In the genomic region with DNA sequence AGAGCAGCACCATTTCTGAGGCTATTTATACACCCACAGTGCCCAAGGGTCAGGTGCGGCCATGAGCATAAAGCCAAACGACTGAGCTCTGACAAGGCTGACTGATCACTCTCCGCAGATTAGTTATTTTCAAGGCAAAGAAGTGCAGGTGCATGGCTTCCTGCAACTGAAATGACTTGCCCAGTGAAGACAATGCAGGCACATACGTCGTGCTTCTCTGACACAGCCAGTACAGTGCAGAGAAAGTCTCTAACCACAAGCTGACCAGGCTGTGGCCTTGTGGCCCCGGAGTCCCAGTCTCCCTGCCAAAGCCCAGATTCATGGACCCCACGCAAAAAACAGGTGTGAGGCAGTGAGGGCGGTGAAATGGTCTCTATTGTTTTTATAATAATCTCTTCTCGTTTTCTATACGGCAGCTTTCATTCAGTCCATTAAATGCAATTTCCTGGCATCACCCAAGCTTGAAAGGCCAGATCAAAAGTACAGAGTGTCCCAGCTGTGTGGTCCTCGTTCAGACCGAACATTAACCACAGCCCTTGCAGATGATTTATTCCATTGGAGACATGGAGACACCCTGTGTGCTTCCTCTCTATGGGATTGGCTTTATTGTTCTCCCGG, we compare ENCODE assay signal across 10 cellular contexts.
A peak's percentile ranks its signal among the peaks of the same experiment; 100 is the strongest.
DNase-seq lines count a peak whose midpoint lies in the region; ATAC-seq and TF ChIP-seq lines count a peak whose summit lies in the region.
"Had no signal": no experiment of that assay in that cellular context is flagged by ENCODE, and none has a peak within 500 bp of the region (broad histone marks: within the 10 kb centered on the region; RNA-seq: fewer than 3 reads in every experiment).

No MANE protein-coding gene starts in this region.

- H3K27me3 Mint-ChIP-seq in memory B cell: peaks cover 11% of the 10 kb centered on the region
- H3K27me3 Mint-ChIP-seq in naive thymus-derived CD4-positive, alpha-beta T cell: peaks cover 4 to 24% (median 9%) of the 10 kb centered on the region in 5 donors

- H2AFZ ChIP-seq in KMS-11 (ENCODE audit: low read depth): no peak overlapping the region

- peak overlapping the region; percentile 47 for H3K4me3 ChIP-seq in KMS-11 (IDR thresholded peaks at IDR 0.05; ENCODE audit: insufficient read depth, low read depth, low read length)
- no peak overlapping the region for H3K4me3 ChIP-seq in naive thymus-derived CD4-positive, alpha-beta T cell (ENCODE audit: low read length)
- H3K4me3 ChIP-seq: skin epidermis had no signal

- H3K36me3 Mint-ChIP-seq in memory B cell: no peaks in the 10 kb centered on the region
- H3K36me3 Mint-ChIP-seq in naive thymus-derived CD4-positive, alpha-beta T cell: peaks cover 0 to 17% (median 0%) of the 10 kb centered on the region in 5 donors
- H3K36me3 Mint-ChIP-seq: WTC11 had no signal

- H3K4me2 ChIP-seq in KMS-11: peak overlapping the region; percentile 85

- DNase-seq in memory B cell (ENCODE audit: low spot score in 2 of 2) (no peak), MV-4-11 (lab: John Stamatoyannopoulos, UW) (no peak)
- DNase-seq in activated CD4-positive, alpha-beta T cell treated with anti-CD3 and anti-CD28 coated beads for 48 hours: no peak
- no peak for DNase-seq in naive thymus-derived CD4-positive, alpha-beta T cell
- no peak for DNase-seq in activated CD4-positive, alpha-beta T cell treated with anti-CD3 and anti-CD28 coated beads, Interleukin-2, amount 50 U/mL, for 4 hours

- no peaks in the 10 kb centered on the region for H3K9me3 Mint-ChIP-seq in memory B cell
- peaks cover 0 to 12% (median 0%) of the 10 kb centered on the region in 11 donors for H3K9me3 Mint-ChIP-seq in naive thymus-derived CD4-positive, alpha-beta T cell
- H3K9me3 Mint-ChIP-seq: WTC11 had no signal

- intact Hi-C loops in naive thymus-derived CD4-positive, alpha-beta T cell (cut with micrococcal nuclease): loop anchor here in 1 of 2 donors (5.0 to 10.0 kb wide), 2 partner anchors 307 to 450 kb away; a partner anchor contains a TSS

- CTCF ChIA-PET in naive thymus-derived CD4-positive, alpha-beta T cell (lab: Charles Lee): no interaction called here

- H3K79me2 ChIP-seq in KMS-11 (ENCODE audit: insufficient read depth, low read depth): no peaks in the 10 kb centered on the region

- H3K27ac ChIP-seq in KMS-11: peak overlapping the region; percentile 42; the same call in 1 of the 2 replicates
- no peak overlapping the region for H3K27ac ChIP-seq in naive thymus-derived CD4-positive, alpha-beta T cell (ENCODE audit: low read depth, low read length)
- H3K27ac ChIP-seq: skin epidermis had no signal

- no peaks in the 10 kb centered on the region for H3K36me3 ChIP-seq in KMS-11 (ENCODE audit: insufficient read depth)
- no peaks in the 10 kb centered on the region for H3K36me3 ChIP-seq in naive thymus-derived CD4-positive, alpha-beta T cell (ENCODE audit: control insufficient read depth in 2 of 3, insufficient read depth in 3 of 3, low read length in 3 of 3)

- peaks cover 13% of the 10 kb centered on the region for H3K4me1 Mint-ChIP-seq in memory B cell
- peaks cover 2 to 36% (median 10%) of the 10 kb centered on the region in 7 donors for H3K4me1 Mint-ChIP-seq in naive thymus-derived CD4-positive, alpha-beta T cell

- ATAC-seq in GM18517 (IDR thresholded peaks at IDR 0.05; ENCODE audit: unreplicated experiment): peak; percentile 96
- peak; percentile 92 for ATAC-seq in GM21717 (IDR thresholded peaks at IDR 0.05; ENCODE audit: unreplicated experiment)
- ATAC-seq in memory B cell (ENCODE audit: low read depth): no peak
- no peak for ATAC-seq in naive thymus-derived CD4-positive, alpha-beta T cell
- ATAC-seq: WTC11 had no signal

- no peaks in the 10 kb centered on the region for H4K20me1 ChIP-seq in KMS-11 (ENCODE audit: insufficient read depth)

- TF ChIP-seq CTCF in KMS-11 (conservative IDR thresholded peaks at IDR 0.05; ENCODE audit: low read depth, low read length): no peak

- no peak overlapping the region; the same call in 1 of the 2 replicates for H3K9ac ChIP-seq in KMS-11

- peak overlapping the region; percentile 16 for H3K27ac Mint-ChIP-seq in memory B cell
- no peak overlapping the region for H3K27ac Mint-ChIP-seq in naive thymus-derived CD4-positive, alpha-beta T cell
- H3K27ac Mint-ChIP-seq: WTC11 had no signal

- H3K4me3 Mint-ChIP-seq in memory B cell: no peak overlapping the region
- peak overlapping the region in 5 of 10 donors; percentile 17 to 47 (median 29) for H3K4me3 Mint-ChIP-seq in naive thymus-derived CD4-positive, alpha-beta T cell
- H3K4me3 Mint-ChIP-seq: WTC11 had no signal

- no peaks in the 10 kb centered on the region for H3K9me3 ChIP-seq in naive thymus-derived CD4-positive, alpha-beta T cell (ENCODE audit: control insufficient read depth in 2 of 3, low read length in 3 of 3)

- peaks cover 41% of the 10 kb centered on the region for H3K4me1 ChIP-seq in KMS-11 (ENCODE audit: low read depth, poor library complexity, severe bottlenecking)
- peaks cover 0 to 2% of the 10 kb centered on the region in 2 donors for H3K4me1 ChIP-seq in naive thymus-derived CD4-positive, alpha-beta T cell (ENCODE audit: control insufficient read depth in 2 of 2, insufficient read depth in 2 of 2, low read length in 2 of 2)

- POLR2A ChIA-PET in naive thymus-derived CD4-positive, alpha-beta T cell (lab: Charles Lee): no interaction called here

- H3K27me3 ChIP-seq in KMS-11 (ENCODE audit: insufficient read depth, low read depth): no peaks in the 10 kb centered on the region
- H3K27me3 ChIP-seq in naive thymus-derived CD4-positive, alpha-beta T cell (ENCODE audit: control insufficient read depth in 2 of 2, insufficient read depth in 2 of 2, low read length in 2 of 2): no peaks in the 10 kb centered on the region

Comparison
In these comparisons a context has a peak if more than half of its experiments do, and no peak if none do; other contexts are left out.
1. ATAC-seq: peak in GM18517 (single experiment) and GM21717 (single experiment); none in memory B cell (single experiment) and naive thymus-derived CD4-positive, alpha-beta T cell (single experiment).